Comparison of ENCODE assay signal across 16 cellular contexts in the genomic region with DNA sequence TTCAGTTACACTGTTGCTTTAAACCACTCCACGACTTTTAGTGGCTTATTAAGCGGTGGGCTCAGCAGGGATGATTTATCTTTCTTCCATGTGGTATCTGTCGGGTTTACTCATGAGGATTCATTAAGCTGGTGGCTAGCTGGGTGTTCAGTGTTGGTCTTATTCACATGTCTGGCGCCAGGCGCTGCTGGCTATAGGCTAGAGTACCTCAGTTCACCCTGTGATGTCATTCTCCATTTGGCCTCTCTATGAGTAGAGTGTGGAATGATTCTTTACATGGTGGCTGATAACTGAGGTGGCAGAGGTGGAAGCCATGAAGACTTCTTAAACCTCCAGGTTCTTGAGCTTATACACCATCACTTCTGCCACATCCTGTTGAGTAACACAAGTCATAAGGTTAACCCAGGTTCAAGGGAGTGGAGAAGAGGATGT.
DNase-seq lines count a peak whose midpoint lies in the region; ATAC-seq and TF ChIP-seq lines count a peak whose summit lies in the region.
"Had no signal": no experiment of that assay in that cellular context is flagged by ENCODE, and none has a peak within 500 bp of the region (broad histone marks: within the 10 kb centered on the region; RNA-seq: fewer than 3 reads in every experiment).

No MANE protein-coding gene starts in this region.

- H3K27ac Mint-ChIP-seq in activated CD8-positive, alpha-beta memory T cell treated with anti-CD3 and anti-CD28 coated beads, Interleukin-2, amount 10 ng/mL, durations not matched to agents 7 days and 5 days = peak overlapping the region; percentile 68
- peak overlapping the region; percentile 54 for H3K27ac Mint-ChIP-seq in activated T-cell treated with anti-CD3 and anti-CD28 coated beads, Interleukin-2, amount 50 U/mL, for 72 hours
- H3K27ac Mint-ChIP-seq in natural killer cell = peak overlapping the region; percentile 67 to 79

- no peaks in the 10 kb centered on the region for H3K4me1 ChIP-seq in upper lobe of right lung
- H3K4me1 ChIP-seq: testis had no signal

- H3K4me1 Mint-ChIP-seq in activated CD8-positive, alpha-beta memory T cell treated with anti-CD3 and anti-CD28 coated beads, Interleukin-2, amount 10 ng/mL, durations not matched to agents 7 days and 5 days = peaks cover 19% of the 10 kb centered on the region
- H3K4me1 Mint-ChIP-seq in activated T-cell treated with anti-CD3 and anti-CD28 coated beads, Interleukin-2, amount 50 U/mL, for 72 hours (ENCODE audit: low read depth) = peaks cover 17% of the 10 kb centered on the region
- H3K4me1 Mint-ChIP-seq in natural killer cell = peaks cover 25 to 30% of the 10 kb centered on the region in 2 donors

- peaks cover 13% of the 10 kb centered on the region for H3K36me3 ChIP-seq in upper lobe of right lung

- no peaks in the 10 kb centered on the region for H3K27me3 Mint-ChIP-seq in activated CD8-positive, alpha-beta memory T cell treated with anti-CD3 and anti-CD28 coated beads, Interleukin-2, amount 10 ng/mL, durations not matched to agents 7 days and 5 days
- no peaks in the 10 kb centered on the region for H3K27me3 Mint-ChIP-seq in activated T-cell treated with anti-CD3 and anti-CD28 coated beads, Interleukin-2, amount 50 U/mL, for 72 hours (ENCODE audit: low read depth)
- no peaks in the 10 kb centered on the region for H3K27me3 Mint-ChIP-seq in natural killer cell (ENCODE audit: low read depth in 2 of 2)

- no peaks in the 10 kb centered on the region for H3K9me3 ChIP-seq in upper lobe of right lung
- H3K9me3 ChIP-seq: gastroesophageal sphincter, testis had no signal

- H3K9me3 Mint-ChIP-seq in activated CD8-positive, alpha-beta memory T cell treated with anti-CD3 and anti-CD28 coated beads, Interleukin-2, amount 10 ng/mL, durations not matched to agents 7 days and 5 days (ENCODE audit: low read depth) = peaks cover 2% of the 10 kb centered on the region
- peaks cover 0 to 1% of the 10 kb centered on the region in 2 donors for H3K9me3 Mint-ChIP-seq in activated T-cell treated with anti-CD3 and anti-CD28 coated beads, Interleukin-2, amount 50 U/mL, for 72 hours
- H3K9me3 Mint-ChIP-seq in natural killer cell = peaks cover 0 to 2% of the 10 kb centered on the region in 2 donors

- no peak overlapping the region for H3K4me3 Mint-ChIP-seq in activated CD8-positive, alpha-beta memory T cell treated with anti-CD3 and anti-CD28 coated beads, Interleukin-2, amount 10 ng/mL, durations not matched to agents 7 days and 5 days
- peak overlapping the region in 1 of 2 donors; percentile 55 for H3K4me3 Mint-ChIP-seq in activated T-cell treated with anti-CD3 and anti-CD28 coated beads, Interleukin-2, amount 50 U/mL, for 72 hours
- H3K4me3 Mint-ChIP-seq in natural killer cell = peak overlapping the region; percentile 59

- TF ChIP-seq CTCF in natural killer cell (IDR thresholded peaks at IDR 0.05) (no peak), upper lobe of right lung (IDR thresholded peaks at IDR 0.05) (no peak)

- peak; percentile 90 for ATAC-seq in activated CD8-positive, alpha-beta memory T cell treated with anti-CD3 and anti-CD28 coated beads, Interleukin-2, amount 10 ng/mL, durations not matched to agents 7 days and 5 days
- ATAC-seq in activated T-cell treated with anti-CD3 and anti-CD28 coated beads, Interleukin-2, amount 50 U/mL, for 72 hours (replicated peaks in 1 of 2) = peak; percentile 87 to 94
- ATAC-seq in natural killer cell (peak; percentile 37 to 77 (median 66)), HG03565 (IDR thresholded peaks at IDR 0.05; ENCODE audit: unreplicated experiment) (no peak), upper lobe of right lung (no peak)
- ATAC-seq: gastroesophageal sphincter, HCT116 had no signal

- DNase-seq in activated CD8-positive, alpha-beta memory T cell treated with anti-CD3 and anti-CD28 coated beads, Interleukin-2, amount 10 ng/mL, durations not matched to agents 7 days and 5 days = peak; percentile 59
- no peak for DNase-seq in activated CD8-positive, alpha-beta memory T cell treated with anti-CD3 and anti-CD28 coated beads, Interleukin-2, amount 50 U/mL, for 48 hours
- DNase-seq in HK-2 (ENCODE audit: unreplicated experiment) (peak; percentile 3), natural killer cell (no peak), inferior parietal cortex (ENCODE audit: extremely low spot score) (no peak), upper lobe of right lung (no peak)
- peak; percentile 4 to 13 for DNase-seq in activated T-cell treated with anti-CD3 and anti-CD28 coated beads, Interleukin-2, amount 50 U/mL, for 72 hours
- DNase-seq: caudate nucleus; kidney; stimulated activated CD4-positive, alpha-beta T cell treated with anti-CD3 and anti-CD28 coated beads, Interleukin-12 subunit alpha, Interleukin-12 subunit beta, amount 100 ng/mL, for 4 hours; testis had no signal

- H3K27ac ChIP-seq in upper lobe of right lung = no peak overlapping the region
- H3K27ac ChIP-seq: gastroesophageal sphincter, HL-60, parathyroid adenoma, testis had no signal

- no peak overlapping the region for H3K4me3 ChIP-seq in upper lobe of right lung
- H3K4me3 ChIP-seq: gastroesophageal sphincter, testis had no signal

- no peaks in the 10 kb centered on the region for H3K27me3 ChIP-seq in upper lobe of right lung
- H3K27me3 ChIP-seq: gastroesophageal sphincter, testis had no signal

- intact Hi-C loops in natural killer cell (cut with micrococcal nuclease) = no loop called here
- intact Hi-C loops in upper lobe of right lung (cut with DNase I) = no loop called here

- CTCF ChIA-PET in activated CD8-positive, alpha-beta memory T cell treated with anti-CD3 and anti-CD28 coated beads, Interleukin-2, amount 10 ng/mL, durations not matched to agents 7 days and 5 days (lab: Charles Lee) = interaction anchor here (2.2 kb wide), 1 partner anchor 9 kb away, joined by 5 read pairs; no protein-coding TSS in a partner anchor

- peaks cover 26% of the 10 kb centered on the region for H3K36me3 Mint-ChIP-seq in activated CD8-positive, alpha-beta memory T cell treated with anti-CD3 and anti-CD28 coated beads, Interleukin-2, amount 10 ng/mL, durations not matched to agents 7 days and 5 days
- H3K36me3 Mint-ChIP-seq in activated T-cell treated with anti-CD3 and anti-CD28 coated beads, Interleukin-2, amount 50 U/mL, for 72 hours (ENCODE audit: insufficient read depth in 2 of 2) = peaks cover 3 to 21% of the 10 kb centered on the region in 2 donors
- H3K36me3 Mint-ChIP-seq in natural killer cell = no peaks in the 10 kb centered on the region

Comparison
In these comparisons a context has a peak if more than half of its experiments do, and no peak if none do; other contexts are left out.
1. DNase-seq: peak in activated CD8-positive, alpha-beta memory T cell treated with anti-CD3 and anti-CD28 coated beads, Interleukin-2, amount 10 ng/mL, durations not matched to agents 7 days and 5 days (single experiment), HK-2 (single experiment) and activated T-cell treated with anti-CD3 and anti-CD28 coated beads, Interleukin-2, amount 50 U/mL, for 72 hours (2 of 2); none in activated CD8-positive, alpha-beta memory T cell treated with anti-CD3 and anti-CD28 coated beads, Interleukin-2, amount 50 U/mL, for 48 hours (single experiment), natural killer cell (single experiment), inferior parietal cortex (single experiment) and upper lobe of right lung (single experiment).
2. ATAC-seq: peak in activated CD8-positive, alpha-beta memory T cell treated with anti-CD3 and anti-CD28 coated beads, Interleukin-2, amount 10 ng/mL, durations not matched to agents 7 days and 5 days (single experiment), activated T-cell treated with anti-CD3 and anti-CD28 coated beads, Interleukin-2, amount 50 U/mL, for 72 hours (2 of 2) and natural killer cell (3 of 3); none in HG03565 (single experiment) and upper lobe of right lung (single experiment).
3. Peak in every context shown above with its lines, with median percentiles within 50 percentile points of each other: H3K27ac Mint-ChIP-seq.